Comparison of ENCODE assay signal across 11 cellular contexts in genomic region chr20:45993197-45993951, GRCh38. TPM values are rescaled to one million over a fixed set of nuclear protein-coding genes. Genes with fewer than 3 reads are reported as not detected.
DNase-seq lines count a peak whose midpoint lies in the region; ATAC-seq, FAIRE-seq and TF ChIP-seq lines count a peak whose summit lies in the region.
"Had no signal": no experiment of that assay in that cellular context is flagged by ENCODE, and none has a peak within 500 bp of the region (broad histone marks: within the 10 kb centered on the region; RNA-seq: fewer than 3 reads in every experiment).

No MANE protein-coding gene starts in this region.

- H3K36me3 ChIP-seq in HCT116 (ENCODE audit: control insufficient read depth in 1 of 2, insufficient read depth in 2 of 2, low read length in 2 of 2): no peaks in the 10 kb centered on the region
- H3K36me3 ChIP-seq in SK-N-MC (ENCODE audit: insufficient read depth, low read length): no peaks in the 10 kb centered on the region
- no peaks in the 10 kb centered on the region for H3K36me3 ChIP-seq in hepatocyte (replicated peaks; ENCODE audit: insufficient read depth, low read depth)
- no peaks in the 10 kb centered on the region for H3K36me3 ChIP-seq in OCI-LY7 (ENCODE audit: insufficient read depth, low read length)
- H3K36me3 ChIP-seq: ascending aorta had no signal

- H3K9me2 ChIP-seq in HCT116 (ENCODE audit: insufficient read depth): no peaks in the 10 kb centered on the region
- H3K9me2 ChIP-seq in hepatocyte (replicated peaks; ENCODE audit: insufficient read depth): no peaks in the 10 kb centered on the region
- no peaks in the 10 kb centered on the region for H3K9me2 ChIP-seq in OCI-LY7 (ENCODE audit: insufficient read depth, low read length)

- RAD21 ChIA-PET in HCT116 (lab: Charles Lee; ENCODE audit: low non-redundant PET in 1 of 2, low total read pairs in 2 of 2, uncharacterized antibody in 2 of 2, unreplicated experiment in 2 of 2): no interaction called here

- no peaks in the 10 kb centered on the region for H3K27me3 ChIP-seq in HCT116 (ENCODE audit: insufficient read depth, low read length)
- H3K27me3 ChIP-seq in hepatocyte: no peaks in the 10 kb centered on the region
- H3K27me3 ChIP-seq: ascending aorta had no signal

- no peaks in the 10 kb centered on the region for H4K20me1 ChIP-seq in HCT116 (ENCODE audit: insufficient read depth)
- H4K20me1 ChIP-seq in hepatocyte (ENCODE audit: insufficient read depth, poor library complexity, severe bottlenecking): no peaks in the 10 kb centered on the region
- no peaks in the 10 kb centered on the region for H4K20me1 ChIP-seq in OCI-LY7 (ENCODE audit: insufficient read depth, low read length)

- TF ChIP-seq CTCF in AG10803 (conservative IDR thresholded peaks at IDR 0.05; ENCODE audit: low read length): no peak
- TF ChIP-seq CTCF in HCT116 (IDR thresholded peaks at IDR 0.05 in 2 of 3, conservative IDR thresholded peaks at IDR 0.05 in 1 of 3; ENCODE audit: borderline replicate concordance in 1 of 3, insufficient read depth in 1 of 3, low read depth in 2 of 3, low read length in 2 of 3): no peak
- TF ChIP-seq CTCF in hepatocyte (IDR thresholded peaks at IDR 0.05; ENCODE audit: poor library complexity): no peak
- TF ChIP-seq CTCF in OCI-LY7 (conservative IDR thresholded peaks at IDR 0.05; ENCODE audit: low read length): no peak

- FAIRE-seq in GM12892 (lab: Jason Lieb, UNC): no peak
- FAIRE-seq: G401.6 had no signal

- H3K79me2 ChIP-seq in HCT116 (ENCODE audit: insufficient read depth, low read length) (no peaks in the 10 kb centered on the region), hepatocyte (no peaks in the 10 kb centered on the region), OCI-LY7 (ENCODE audit: insufficient read depth, low read depth, low read length) (no peaks in the 10 kb centered on the region)

- H3K9me3 ChIP-seq in HCT116 (ENCODE audit: control insufficient read depth in 1 of 2, insufficient read depth in 1 of 2, low read depth in 1 of 2, low read length in 2 of 2): no peaks in the 10 kb centered on the region
- H3K9me3 ChIP-seq in SK-N-MC (ENCODE audit: low read depth, low read length): no peaks in the 10 kb centered on the region
- no peaks in the 10 kb centered on the region for H3K9me3 ChIP-seq in hepatocyte (ENCODE audit: low read depth)
- H3K9me3 ChIP-seq in OCI-LY7 (ENCODE audit: low read length): no peaks in the 10 kb centered on the region
- H3K9me3 ChIP-seq: ascending aorta had no signal

- BruUV-seq in HCT116 (replicated peaks; lab: Mats Ljungman, UMichigan): no TSS peak
- no TSS peak for BruUV-seq in OCI-LY7 (replicated peaks; lab: Mats Ljungman, UMichigan)

- POLR2A ChIA-PET in HCT116 (lab: Charles Lee) (no interaction called here), OCI-LY7 (lab: Charles Lee) (no interaction called here)

- intact Hi-C loops in HCT116 (cut with micrococcal nuclease) (no loop called here), OCI-LY7 (cut with micrococcal nuclease; ENCODE audit: unreplicated experiment) (no loop called here)

- DNase-seq in AG10803 (ENCODE audit: low read depth) (peak; percentile 16), HCT116 (ENCODE audit: low read depth, low spot score) (peak; percentile 57), SK-N-MC (ENCODE audit: low read depth, low spot score) (no peak), hepatocyte (ENCODE audit: low spot score) (peak; percentile 78), GM12892 (ENCODE audit: insufficient read length) (no peak), OCI-LY7 (ENCODE audit: low spot score) (no peak)
- DNase-seq in stimulated activated CD4-positive, alpha-beta T cell treated with anti-CD3 and anti-CD28 coated beads, Interleukin-4, amount 100 ng/mL, for 24 hours: no peak

- ATAC-seq in HCT116 (peak; percentile 96), GM18858 (IDR thresholded peaks at IDR 0.05; ENCODE audit: unreplicated experiment) (no peak)

- WGBS in hepatocyte (ENCODE audit: low lambda C conversion rate, missing lambda C conversion rate): 53% methylated on average over 11 of the region's 12 CpGs

- H2AFZ ChIP-seq in HCT116 (ENCODE audit: low read depth, low read length, poor library complexity, severe bottlenecking) (peak overlapping the region; percentile 81), hepatocyte (no peak overlapping the region), OCI-LY7 (ENCODE audit: low read length) (no peak overlapping the region)

- TF ChIP-seq RAD21 in HCT116 (IDR thresholded peaks at IDR 0.05; ENCODE audit: low read depth): no peak

- H3K27ac ChIP-seq in HCT116 (ENCODE audit: low read depth, low read length) (no peak overlapping the region), SK-N-MC (peak overlapping the region; percentile 50; the same call in 1 of the 2 replicates), hepatocyte (no peak overlapping the region), OCI-LY7 (ENCODE audit: low read depth, low read length, poor library complexity, severe bottlenecking) (no peak overlapping the region)
- H3K27ac ChIP-seq: ascending aorta had no signal

- H3K9ac ChIP-seq in HCT116 (ENCODE audit: low read length) (0 out of 2 replicates have a peak overlapping the region, but pooled peaks have one; percentile 17), SK-N-MC (ENCODE audit: insufficient read length) (no peak overlapping the region)

- peak overlapping the region; percentile 76 for H3K4me2 ChIP-seq in HCT116 (ENCODE audit: low read length)
- H3K4me2 ChIP-seq in hepatocyte: no peak overlapping the region
- H3K4me2 ChIP-seq in OCI-LY7 (ENCODE audit: low read length): no peak overlapping the region

- TF ChIP-seq POLR2A in HCT116 (IDR thresholded peaks at IDR 0.05; ENCODE audit: borderline replicate concordance, extremely low read depth, insufficient read depth, insufficient read length) (no peak), GM12892 (IDR thresholded peaks at IDR 0.05; ENCODE audit: low read depth, low read length) (no peak)

- H3K4me3 ChIP-seq in AG10803 (ENCODE audit: low read length) (no peak overlapping the region), HCT116 (replicated peaks in 1 of 2; ENCODE audit: low read depth in 1 of 2, low read length in 2 of 2) (peak overlapping the region in 1 of 2 experiments; percentile 19; a peak in 1 of 4 replicates), SK-N-MC (no peak overlapping the region), hepatocyte (no peak overlapping the region), OCI-LY7 (ENCODE audit: low read depth, low read length, poor library complexity, severe bottlenecking) (no peak overlapping the region)
- H3K4me3 ChIP-seq: ascending aorta had no signal

- peaks cover 4 to 16% of the 10 kb centered on the region in 2 experiments; a peak in 3 of 4 replicates for H3K4me1 ChIP-seq in HCT116 (ENCODE audit: control insufficient read depth in 1 of 2, insufficient read depth in 2 of 2, low read length in 2 of 2)
- peaks cover 4% of the 10 kb centered on the region for H3K4me1 ChIP-seq in hepatocyte (ENCODE audit: insufficient read depth)
- peaks cover 3% of the 10 kb centered on the region for H3K4me1 ChIP-seq in OCI-LY7 (ENCODE audit: insufficient read depth, low read length, poor library complexity, severe bottlenecking)
- H3K4me1 ChIP-seq: ascending aorta had no signal

- CTCF ChIA-PET in HCT116 (lab: Charles Lee): interaction anchor here (0.7 kb wide), 1 partner anchor 20 kb away, joined by 3 read pairs; no protein-coding TSS in a partner anchor
- CTCF ChIA-PET in OCI-LY7 (lab: Charles Lee; ENCODE audit: unreplicated experiment): no interaction called here

TF ChIP-seq in HCT116, 20 proteins besides CTCF, POLR2A, EP300 and RAD21 (continues in another document):
- TF ChIP-seq EZH2phosphoT487 (IDR thresholded peaks at IDR 0.05; ENCODE audit: borderline replicate concordance) (no peak), CBX3 (IDR thresholded peaks at IDR 0.05; ENCODE audit: low read depth) (peak; percentile 89; the same call in 1 of the 2 replicates), SP1 (IDR thresholded peaks at IDR 0.05; ENCODE audit: low read depth) (peak; percentile 80), ELF1 (IDR thresholded peaks at IDR 0.05; ENCODE audit: borderline replicate concordance, low read depth) (no peak), ATF3 (IDR thresholded peaks at IDR 0.05) (no peak), MAX (IDR thresholded peaks at IDR 0.05) (peak; percentile 68), FOSL1 (IDR thresholded peaks at IDR 0.05; ENCODE audit: low read depth) (peak; percentile 53; the same call in 1 of the 2 replicates), YY1 (IDR thresholded peaks at IDR 0.05; ENCODE audit: extremely low read depth, insufficient replicate concordance, low read depth, low read length) (peak; percentile 42), POLR2AphosphoS5 (IDR thresholded peaks at IDR 0.05; ENCODE audit: low read depth, low read length) (peak; percentile 45; the same call in 1 of the 2 replicates), ZFX (IDR thresholded peaks at IDR 0.05) (no peak)

RNA-seq across cellular contexts. Expression of gene MMP9, which starts 15.3 kb away (rescaled TPM):
- total RNA-seq in HCT116 (2021; ENCODE audit: unreplicated experiment) (0.32 TPM), hepatocyte (1.3 and 2.6 TPM in 2 replicates), OCI-LY7 (2022) (not detected in 2 replicates)
- polyA plus RNA-seq in HCT116 (2012): 0.30 and 0.35 TPM in 2 replicates
- 4.8 and 7.7 TPM in 2 replicates for polyA plus RNA-seq in hepatocyte
- polyA plus RNA-seq in GM12892 (2012; ENCODE audit: missing spikeins): 0.15 TPM
- total RNA-seq in OCI-LY7 (2014; rRNA removed; shearing (Covaris generic)): not detected in 2 replicates
- total RNA-seq: ascending aorta, lung microvascular endothelial cell had no signal

RNA-seq across cellular contexts. Expression of gene ZNF335, which starts 21.4 kb away (rescaled TPM):
- total RNA-seq in HCT116 (2021; ENCODE audit: unreplicated experiment) (20.8 TPM), hepatocyte (10.8 and 14.9 TPM in 2 replicates), OCI-LY7 (2022) (28.4 and 30.5 TPM in 2 replicates)
- polyA plus RNA-seq in HCT116 (2012): 17.5 and 19.2 TPM in 2 replicates
- 12.6 and 23.7 TPM in 2 replicates for polyA plus RNA-seq in hepatocyte
- polyA plus RNA-seq in GM12892 (2012; ENCODE audit: missing spikeins): 10.0 TPM
- 15.0 and 21.0 TPM in 2 replicates for total RNA-seq in OCI-LY7 (2014; rRNA removed; shearing (Covaris generic))

RNA-seq across cellular contexts. Expression of gene SLC12A5, which starts 35.6 kb away (rescaled TPM):
- 1.9 TPM for total RNA-seq in HCT116 (2021; ENCODE audit: unreplicated experiment)
- polyA plus RNA-seq in HCT116 (2012): 0.51 and 1.6 TPM in 2 replicates
- 0.57 TPM in 1 of 2 replicates, not detected in the other for total RNA-seq in hepatocyte
- 3.1 and 4.3 TPM in 2 replicates for polyA plus RNA-seq in hepatocyte
- polyA plus RNA-seq in GM12892 (2012; ENCODE audit: missing spikeins): 2.3 TPM
- total RNA-seq in OCI-LY7 (2014; rRNA removed; shearing (Covaris generic)): 0.18 and 3.8 TPM in 2 replicates
- total RNA-seq in OCI-LY7 (2022): 10.3 and 11.0 TPM in 2 replicates
- total RNA-seq: ascending aorta had no signal

RNA-seq across cellular contexts. Expression of gene PCIF1, which starts 58.9 kb away (rescaled TPM):
- total RNA-seq in HCT116 (2021; ENCODE audit: unreplicated experiment): 31.8 TPM
- 32.4 and 33.1 TPM in 2 replicates for polyA plus RNA-seq in HCT116 (2012)
- total RNA-seq in hepatocyte: 9.7 and 11.8 TPM in 2 replicates
- 26.0 and 32.4 TPM in 2 replicates for polyA plus RNA-seq in hepatocyte
- 18.1 TPM for polyA plus RNA-seq in GM12892 (2012; ENCODE audit: missing spikeins)
- total RNA-seq in OCI-LY7 (2014; rRNA removed; shearing (Covaris generic)): 16.7 and 21.2 TPM in 2 replicates
- 40.6 and 50.3 TPM in 2 replicates for total RNA-seq in OCI-LY7 (2022)

Comparison
In these comparisons a context has a peak if more than half of its experiments do, and no peak if none do; other contexts are left out.
1. DNase-seq: peak in AG10803 (single experiment), HCT116 (single experiment) and hepatocyte (single experiment); none in SK-N-MC (single experiment), stimulated activated CD4-positive, alpha-beta T cell treated with anti-CD3 and anti-CD28 coated beads, Interleukin-4, amount 100 ng/mL, for 24 hours (single experiment), GM12892 (single experiment) and OCI-LY7 (single experiment).